Comparison of ENCODE assay signal across 30 cellular contexts in the genomic region with DNA sequence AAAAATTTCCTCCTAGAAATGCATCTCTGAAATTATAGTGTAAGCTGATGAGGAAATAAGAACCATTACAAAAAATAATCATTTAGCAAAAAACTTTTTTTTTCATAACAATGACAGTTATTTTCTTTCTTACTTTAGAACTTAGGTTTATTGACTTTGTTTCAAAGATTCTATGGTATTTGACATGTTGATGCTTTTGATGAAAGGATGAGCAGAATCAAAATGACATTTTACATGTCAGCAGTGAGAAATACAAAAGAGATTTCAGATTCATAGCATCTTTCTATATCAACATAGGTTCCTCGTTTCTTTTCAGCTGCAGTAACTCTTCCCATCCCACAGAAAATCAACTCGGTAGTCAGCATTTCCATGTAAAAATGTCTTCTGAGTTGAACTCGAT.
"Had no signal": no experiment of that assay in that cellular context is flagged by ENCODE, and none has a peak within 500 bp of the region (broad histone marks: within the 10 kb centered on the region; RNA-seq: fewer than 3 reads in every experiment).

No MANE protein-coding gene starts in this region.

- H3K4me1 ChIP-seq: adrenal gland, ascending aorta, body of pancreas, breast epithelium had no signal

- DNase-seq: activated effector memory CD4-positive, alpha-beta T cell treated with anti-CD3 and anti-CD28 coated beads, Interleukin-2, amount 50 U/mL, for 16 hours; activated effector memory CD4-positive, alpha-beta T cell treated with Interleukin-2 at 50 U/mL for 16 hours; activated gamma-delta T cell; activated gamma-delta T cell treated with Interleukin-2 at 50 U/mL for 16 hours; activated naive CD4-positive, alpha-beta T cell; activated naive CD4-positive, alpha-beta T cell treated with anti-CD3 and anti-CD28 coated beads for 36 hours; activated naive CD4-positive, alpha-beta T cell treated with anti-CD3 and anti-CD28 coated beads, Interleukin-2, amount 10 ng/mL, durations not matched to agents 7 days and 5 days; activated naive CD4-positive, alpha-beta T cell treated with anti-CD3 and anti-CD28 coated beads, Interleukin-2, amount 50 U/mL, for 16 hours; activated naive CD4-positive, alpha-beta T cell treated with Interleukin-2 at 50 U/mL for 16 hours; activated naive CD8-positive, alpha-beta T cell treated with anti-CD3 and anti-CD28 coated beads for 36 hours; activated naive CD8-positive, alpha-beta T cell treated with anti-CD3 and anti-CD28 coated beads, Interleukin-2, amount 10 ng/mL, durations not matched to agents 7 days and 5 days; activated naive CD8-positive, alpha-beta T cell treated with anti-CD3 and anti-CD28 coated beads, Interleukin-2, amount 50 U/mL, for 24 hours; activated T-cell treated with anti-CD3 and anti-CD28 coated beads, Interleukin-2, amount 50 U/mL, for 1 hour; activated T-cell treated with anti-CD3 and anti-CD28 coated beads, Interleukin-2, amount 50 U/mL, for 24 hours; activated T-cell treated with anti-CD3 and anti-CD28 coated beads, Interleukin-2, amount 50 U/mL, for 4 hours; activated T-cell treated with anti-CD3 and anti-CD28 coated beads, Interleukin-2, amount 50 U/mL, for 48 hours; activated T-cell treated with anti-CD3 and anti-CD28 coated beads, Interleukin-2, amount 50 U/mL, for 72 hours; adrenal gland; amniotic stem cell; amygdala; anterior cingulate cortex; aorta; body of pancreas; brain microvascular endothelial cell; caudate nucleus; central memory CD4-positive, alpha-beta T cell; cerebellar nuclear complex had no signal

- H3K9me3 ChIP-seq: adrenal gland, ascending aorta, body of pancreas, breast epithelium had no signal

- H3K27me3 ChIP-seq: adrenal gland, ascending aorta, body of pancreas, brain microvascular endothelial cell, breast epithelium had no signal

- H3K27ac ChIP-seq: adrenal gland, ascending aorta, body of pancreas, brain microvascular endothelial cell, breast epithelium, cardiac muscle cell had no signal

- H3K36me3 ChIP-seq: adrenal gland, ascending aorta, brain microvascular endothelial cell, breast epithelium, cardiac muscle cell had no signal

- H3K4me3 ChIP-seq: adrenal gland, ascending aorta, body of pancreas, breast epithelium, cardiac muscle cell had no signal
